9 cellular contexts compared by ENCODE assay signal in the genomic region with DNA sequence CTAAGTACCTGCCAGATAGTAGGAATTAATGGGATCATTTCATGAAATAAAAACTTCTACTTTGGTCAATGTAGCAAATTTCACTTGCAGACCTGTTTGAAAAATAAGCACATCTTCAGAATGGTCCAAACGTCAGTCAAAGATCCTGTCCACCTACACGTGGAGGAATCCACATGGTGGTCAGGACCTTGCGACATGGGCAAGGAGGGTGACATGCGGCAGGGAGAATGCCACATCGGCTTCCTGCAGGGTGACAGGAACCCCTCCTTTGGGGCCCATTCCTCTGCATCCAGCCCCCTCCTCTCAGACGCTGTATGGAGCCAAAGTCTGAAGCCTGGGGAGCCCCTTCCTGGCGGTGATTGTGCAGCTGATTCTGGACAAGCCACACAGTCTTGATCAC.
"Had no signal": no experiment of that assay in that cellular context is flagged by ENCODE, and none has a peak within 500 bp of the region (broad histone marks: within the 10 kb centered on the region; RNA-seq: fewer than 3 reads in every experiment).

No MANE protein-coding gene starts in this region.

- H3K27ac Mint-ChIP-seq: HFFc6 had no signal

- DNase-seq: GM23248, H7, HFFc6, IMR-90, KG1 had no signal

- H3K4me3 ChIP-seq: GM23248, HAP-1, K562 had no signal

- H3K9me3 ChIP-seq: HAP-1 had no signal

- H3K36me3 ChIP-seq: HAP-1 had no signal

- FAIRE-seq: K562 had no signal

- H2AFZ ChIP-seq: GM23248 had no signal

- H3K9ac ChIP-seq: GM23248 had no signal

- H3K27ac ChIP-seq: GM23248, HL-60 had no signal

- H3K4me1 ChIP-seq: HAP-1 had no signal

- ATAC-seq: HCT116, K562 had no signal

- H3K4me3 Mint-ChIP-seq: HFFc6 had no signal
